ENCODE assay signal across 9 cellular contexts in the genomic region with DNA sequence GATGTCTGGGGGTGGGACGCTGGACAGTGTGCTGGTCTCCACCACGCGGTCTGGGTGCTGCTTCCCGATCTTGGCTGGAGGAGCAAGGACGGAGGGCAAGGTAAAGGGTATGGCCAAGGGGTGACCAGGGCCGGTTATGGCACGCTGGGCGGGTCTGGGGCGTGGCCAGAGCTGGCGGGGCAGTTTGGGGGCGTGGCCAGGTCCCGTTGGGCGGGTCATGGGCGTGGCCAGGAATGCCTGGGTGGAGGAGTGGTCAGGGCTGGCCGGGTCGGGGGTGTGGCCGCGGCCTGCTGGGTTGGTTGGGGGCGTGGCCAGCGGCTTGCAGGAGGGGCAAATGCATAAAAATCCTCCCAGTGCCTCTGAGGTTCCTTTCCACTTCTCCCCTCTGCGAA. TPM values are rescaled to one million over a fixed set of nuclear protein-coding genes. Genes with fewer than 3 reads are reported as not detected.
A peak's percentile ranks its signal among the peaks of the same experiment; 100 is the strongest.
DNase-seq lines count a peak whose midpoint lies in the region; FAIRE-seq and TF ChIP-seq lines count a peak whose summit lies in the region.
"Had no signal": no experiment of that assay in that cellular context is flagged by ENCODE, and none has a peak within 500 bp of the region (broad histone marks: within the 10 kb centered on the region; RNA-seq: fewer than 3 reads in every experiment).

No MANE protein-coding gene starts in this region.

- 65 to 76% (median 71%) methylated on average over 14 to 21 of the region's 21 CpGs for WGBS in spleen, 5 donors
- WGBS in esophagus muscularis mucosa, result 53% methylated on average over 20 of the region's 21 CpGs

- intact Hi-C loops in spleen (cut with DNase I; ENCODE audit: low total_unique reads) (no loop called here), esophagus muscularis mucosa (cut with DNase I) (no loop called here)

- H3K27ac ChIP-seq in spleen (peak overlapping the region in 3 of 8 donors; percentile 17 to 69 (median 46)), esophagus muscularis mucosa (replicated peaks in 1 of 4) (peak overlapping the region in 1 of 4 donors; percentile 25)

- no peak for FAIRE-seq in GM19239 (lab: Jason Lieb, UNC)

- H3K27ac Mint-ChIP-seq in T-helper 2 cell treated with Interferon-gamma antibody and Interleukin-4, amounts not matched to agents 5 μg/mL and 100 μg/mL, for 36 hours, result peak overlapping the region; percentile 41
- H3K27ac Mint-ChIP-seq in osteocyte (ENCODE audit: unreplicated experiment), result no peak overlapping the region
- H3K27ac Mint-ChIP-seq: activated naive CD4-positive, alpha-beta T cell treated with anti-CD3 and anti-CD28 coated beads, Interleukin-2, amount 50 U/mL, for 24 hours had no signal

- no peaks in the 10 kb centered on the region for H3K9me3 ChIP-seq in spleen
- H3K9me3 ChIP-seq in esophagus muscularis mucosa, result no peaks in the 10 kb centered on the region

- no peak for TF ChIP-seq EP300 in esophagus muscularis mucosa (IDR thresholded peaks at IDR 0.05)

- peaks cover 9 to 100% (median 98%) of the 10 kb centered on the region in 6 donors for H3K36me3 ChIP-seq in spleen
- peaks cover 59 to 100% (median 98%) of the 10 kb centered on the region in 4 donors for H3K36me3 ChIP-seq in esophagus muscularis mucosa

- no peaks in the 10 kb centered on the region for H3K27me3 Mint-ChIP-seq in T-helper 2 cell treated with Interferon-gamma antibody and Interleukin-4, amounts not matched to agents 5 μg/mL and 100 μg/mL, for 36 hours (ENCODE audit: low read depth)
- H3K27me3 Mint-ChIP-seq in osteocyte (ENCODE audit: unreplicated experiment), result no peaks in the 10 kb centered on the region
- H3K27me3 Mint-ChIP-seq: activated naive CD4-positive, alpha-beta T cell treated with anti-CD3 and anti-CD28 coated beads, Interleukin-2, amount 50 U/mL, for 24 hours had no signal

- no peaks in the 10 kb centered on the region for H3K9me3 Mint-ChIP-seq in T-helper 2 cell treated with Interferon-gamma antibody and Interleukin-4, amounts not matched to agents 5 μg/mL and 100 μg/mL, for 36 hours
- no peaks in the 10 kb centered on the region for H3K9me3 Mint-ChIP-seq in osteocyte (ENCODE audit: unreplicated experiment)
- H3K9me3 Mint-ChIP-seq: activated naive CD4-positive, alpha-beta T cell treated with anti-CD3 and anti-CD28 coated beads, Interleukin-2, amount 50 U/mL, for 24 hours had no signal

- no peak overlapping the region for H3K4me3 ChIP-seq in fibroblast of the aortic adventitia (ENCODE audit: low read depth, low read length)
- H3K4me3 ChIP-seq in spleen, result no peak overlapping the region
- H3K4me3 ChIP-seq in esophagus muscularis mucosa, result no peak overlapping the region

- no peak overlapping the region for H3K4me3 Mint-ChIP-seq in T-helper 2 cell treated with Interferon-gamma antibody and Interleukin-4, amounts not matched to agents 5 μg/mL and 100 μg/mL, for 36 hours
- no peak overlapping the region for H3K4me3 Mint-ChIP-seq in osteocyte (ENCODE audit: unreplicated experiment)
- H3K4me3 Mint-ChIP-seq: activated naive CD4-positive, alpha-beta T cell treated with anti-CD3 and anti-CD28 coated beads, Interleukin-2, amount 50 U/mL, for 24 hours had no signal

- peak; percentile 97 for DNase-seq in AG08395 (ENCODE audit: low spot score)
- peak; percentile 81 for DNase-seq in GM19239 (ENCODE audit: insufficient read length, low spot score)
- peak; percentile 55 for DNase-seq in T-helper 2 cell treated with Interferon-gamma antibody and Interleukin-4, amounts not matched to agents 5 μg/mL and 100 μg/mL, for 36 hours (ENCODE audit: low spot score)
- DNase-seq in fibroblast of the aortic adventitia (ENCODE audit: low read depth), result peak; percentile 64
- DNase-seq in spleen, result peak; percentile 90
- no peak for DNase-seq in esophagus muscularis mucosa (ENCODE audit: extremely low spot score)
- no peak for DNase-seq in osteocyte (ENCODE audit: extremely low spot score, unreplicated experiment)
- DNase-seq in AML-193 (lab: John Stamatoyannopoulos, UW), result no peak

- peaks cover 2% of the 10 kb centered on the region for H3K4me1 Mint-ChIP-seq in T-helper 2 cell treated with Interferon-gamma antibody and Interleukin-4, amounts not matched to agents 5 μg/mL and 100 μg/mL, for 36 hours (ENCODE audit: low read depth)
- H3K4me1 Mint-ChIP-seq in osteocyte (ENCODE audit: unreplicated experiment), result peaks cover 36% of the 10 kb centered on the region

- peaks cover 38% of the 10 kb centered on the region for H3K36me3 Mint-ChIP-seq in T-helper 2 cell treated with Interferon-gamma antibody and Interleukin-4, amounts not matched to agents 5 μg/mL and 100 μg/mL, for 36 hours (ENCODE audit: low read depth)
- peaks cover 23% of the 10 kb centered on the region for H3K36me3 Mint-ChIP-seq in osteocyte (ENCODE audit: unreplicated experiment)

- TF ChIP-seq POLR2A in spleen (IDR thresholded peaks at IDR 0.05) (no peak), esophagus muscularis mucosa (IDR thresholded peaks at IDR 0.05; ENCODE audit: low read depth) (no peak)

- no peaks in the 10 kb centered on the region for H3K27me3 ChIP-seq in spleen (replicated peaks in 1 of 7)
- H3K27me3 ChIP-seq in esophagus muscularis mucosa, result no peaks in the 10 kb centered on the region

- TF ChIP-seq CTCF in fibroblast of the aortic adventitia (IDR thresholded peaks at IDR 0.05; ENCODE audit: insufficient read depth, low read length), result no peak
- TF ChIP-seq CTCF in spleen (IDR thresholded peaks at IDR 0.05 in 8 of 11, conservative IDR thresholded peaks at IDR 0.05 in 3 of 11), result no peak
- TF ChIP-seq CTCF in esophagus muscularis mucosa (IDR thresholded peaks at IDR 0.05), result no peak
- TF ChIP-seq CTCF in osteocyte (IDR thresholded peaks at IDR 0.05), result no peak

- H3K4me1 ChIP-seq in spleen, result peaks cover 3 to 64% (median 39%) of the 10 kb centered on the region in 6 donors
- peaks cover 0 to 37% (median 33%) of the 10 kb centered on the region in 4 donors for H3K4me1 ChIP-seq in esophagus muscularis mucosa

RNA-seq across cellular contexts. Expression of a gene that starts 19.2 kb away (rescaled TPM):
- total RNA-seq in fibroblast of the aortic adventitia (ENCODE audit: low replicate concordance), result 156 and 288 TPM in 2 replicates
- 100 to 1,000 TPM; 138 to 275 (median 216) TPM for total RNA-seq in spleen
- polyA plus RNA-seq in spleen, result 100 to 1,000 TPM; 480 to 562 (median 522) TPM
- 100 to 1,000 TPM; 338 to 386 (median 375) TPM for total RNA-seq in esophagus muscularis mucosa
- total RNA-seq in osteocyte, result 349 and 354 TPM in 2 replicates

RNA-seq across cellular contexts. Expression of a gene that starts 27.8 kb away (rescaled TPM):
- 27.7 and 91.2 TPM in 2 replicates for total RNA-seq in fibroblast of the aortic adventitia (ENCODE audit: low replicate concordance)
- total RNA-seq in spleen, result 100 to 1,000 TPM; 106 to 152 (median 123) TPM
- polyA plus RNA-seq in spleen, result 100 to 1,000 TPM in 2 of 3 donors, 10 to 100 TPM in 1; 70.8 to 144 (median 105) TPM
- 100 to 1,000 TPM in 3 of 4 donors, 10 to 100 TPM in 1; 96.8 to 198 (median 135) TPM for total RNA-seq in esophagus muscularis mucosa
- 156 and 168 TPM in 2 replicates for total RNA-seq in osteocyte

RNA-seq across cellular contexts. Expression of a gene that starts 51.1 kb away (rescaled TPM):
- total RNA-seq in fibroblast of the aortic adventitia (ENCODE audit: low replicate concordance) (18.5 and 41.2 TPM in 2 replicates), spleen (100 to 1,000 TPM in 5 of 7 donors, 10 to 100 TPM in 2; 51.7 to 230 (median 168) TPM), esophagus muscularis mucosa (100 to 1,000 TPM in 1 of 4 donors, 10 to 100 TPM in 3; 16.2 to 141 (median 30.5) TPM), osteocyte (57.1 and 61.6 TPM in 2 replicates)
- polyA plus RNA-seq in spleen, result 10 to 100 TPM; 16.2 to 62.0 (median 29.8) TPM

RNA-seq across cellular contexts. Expression of a gene that starts 56.0 kb away (rescaled TPM):
- total RNA-seq in fibroblast of the aortic adventitia (ENCODE audit: low replicate concordance) (0.18 TPM in 1 of 2 replicates, not detected in the other), spleen (100 to 1,000 TPM; 161 to 258 (median 237) TPM), esophagus muscularis mucosa (10 to 100 TPM; 17.8 to 28.3 (median 21.2) TPM), osteocyte (0.67 and 0.99 TPM in 2 replicates)
- polyA plus RNA-seq in spleen, result 100 to 1,000 TPM; 205 to 356 (median 329) TPM

Comparison
In these comparisons a context has a peak if more than half of its experiments do, and no peak if none do; other contexts are left out.
1. DNase-seq: peak in AG08395 (single experiment), GM19239 (single experiment), T-helper 2 cell treated with Interferon-gamma antibody and Interleukin-4, amounts not matched to agents 5 μg/mL and 100 μg/mL, for 36 hours (single experiment), fibroblast of the aortic adventitia (single experiment) and spleen (single experiment); none in esophagus muscularis mucosa (single experiment), osteocyte (single experiment) and AML-193 (0 of 2).